Comparison of ENCODE assay signal across 1 cellular context in genomic region chr7:92809397-92810241, GRCh38.
TF ChIP-seq lines count a peak whose summit lies in the region.

No MANE protein-coding gene starts in this region.

TF ChIP-seq in K562, 482 proteins besides CTCF, POLR2A, EP300 and RAD21 (continued from another document and continues in another):
- TF ChIP-seq, protein P1, sequence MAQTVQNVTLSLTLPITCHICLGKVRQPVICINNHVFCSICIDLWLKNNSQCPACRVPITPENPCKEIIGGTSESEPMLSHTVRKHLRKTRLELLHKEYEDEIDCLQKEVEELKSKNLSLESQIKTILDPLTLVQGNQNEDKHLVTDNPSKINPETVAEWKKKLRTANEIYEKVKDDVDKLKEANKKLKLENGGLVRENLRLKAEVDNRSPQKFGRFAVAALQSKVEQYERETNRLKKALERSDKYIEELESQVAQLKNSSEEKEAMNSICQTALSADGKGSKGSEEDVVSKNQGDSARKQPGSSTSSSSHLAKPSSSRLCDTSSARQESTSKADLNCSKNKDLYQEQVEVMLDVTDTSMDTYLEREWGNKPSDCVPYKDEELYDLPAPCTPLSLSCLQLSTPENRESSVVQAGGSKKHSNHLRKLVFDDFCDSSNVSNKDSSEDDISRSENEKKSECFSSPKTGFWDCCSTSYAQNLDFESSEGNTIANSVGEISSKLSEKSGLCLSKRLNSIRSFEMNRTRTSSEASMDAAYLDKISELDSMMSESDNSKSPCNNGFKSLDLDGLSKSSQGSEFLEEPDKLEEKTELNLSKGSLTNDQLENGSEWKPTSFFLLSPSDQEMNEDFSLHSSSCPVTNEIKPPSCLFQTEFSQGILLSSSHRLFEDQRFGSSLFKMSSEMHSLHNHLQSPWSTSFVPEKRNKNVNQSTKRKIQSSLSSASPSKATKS (CRISPR knock-in tag; IDR thresholded peaks at IDR 0.05), result no peak
- no peak for TF ChIP-seq BRF1 (IDR thresholded peaks at IDR 0.05; ENCODE audit: borderline replicate concordance, extremely low read depth, insufficient read length)
- TF ChIP-seq ARID1B (IDR thresholded peaks at IDR 0.05), result peak; percentile 77
- peak; percentile 69; the same call in 1 of the 2 replicates for TF ChIP-seq SOX6 (IDR thresholded peaks at IDR 0.05)
- no peak for TF ChIP-seq RBM22 (IDR thresholded peaks at IDR 0.05; ENCODE audit: low read depth, low read length, poor library complexity, severe bottlenecking)
- no peak for TF ChIP-seq ZNF830 (CRISPR knock-in tag; IDR thresholded peaks at IDR 0.05)
- no peak; the same call in 1 of the 2 replicates for TF ChIP-seq SMARCA5 (IDR thresholded peaks at IDR 0.05)
- TF ChIP-seq SAFB (IDR thresholded peaks at IDR 0.05; ENCODE audit: borderline replicate concordance, low read depth, low read length), result no peak
- TF ChIP-seq POLR2AphosphoS2 (IDR thresholded peaks at IDR 0.05; ENCODE audit: low read length), result no peak
- TF ChIP-seq NFIC (IDR thresholded peaks at IDR 0.05), result peak; percentile 70
- no peak for TF ChIP-seq ZNF184 (CRISPR knock-in tag; IDR thresholded peaks at IDR 0.05)
- TF ChIP-seq, protein P2, sequence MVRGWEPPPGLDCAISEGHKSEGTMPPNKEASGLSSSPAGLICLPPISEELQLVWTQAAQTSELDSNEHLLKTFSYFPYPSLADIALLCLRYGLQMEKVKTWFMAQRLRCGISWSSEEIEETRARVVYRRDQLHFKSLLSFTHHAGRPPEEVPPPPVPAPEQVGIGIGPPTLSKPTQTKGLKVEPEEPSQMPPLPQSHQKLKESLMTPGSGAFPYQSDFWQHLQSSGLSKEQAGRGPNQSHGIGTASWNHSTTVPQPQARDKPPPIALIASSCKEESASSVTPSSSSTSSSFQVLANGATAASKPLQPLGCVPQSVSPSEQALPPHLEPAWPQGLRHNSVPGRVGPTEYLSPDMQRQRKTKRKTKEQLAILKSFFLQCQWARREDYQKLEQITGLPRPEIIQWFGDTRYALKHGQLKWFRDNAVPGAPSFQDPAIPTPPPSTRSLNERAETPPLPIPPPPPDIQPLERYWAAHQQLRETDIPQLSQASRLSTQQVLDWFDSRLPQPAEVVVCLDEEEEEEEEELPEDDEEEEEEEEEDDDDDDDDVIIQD (CRISPR knock-in tag; IDR thresholded peaks at IDR 0.05), result no peak
- TF ChIP-seq ARHGAP35 (IDR thresholded peaks at IDR 0.05; ENCODE audit: partially characterized antibody), result no peak
- TF ChIP-seq ZNF507 (tag; conservative IDR thresholded peaks at IDR 0.05), result no peak
- TF ChIP-seq, protein P3, sequence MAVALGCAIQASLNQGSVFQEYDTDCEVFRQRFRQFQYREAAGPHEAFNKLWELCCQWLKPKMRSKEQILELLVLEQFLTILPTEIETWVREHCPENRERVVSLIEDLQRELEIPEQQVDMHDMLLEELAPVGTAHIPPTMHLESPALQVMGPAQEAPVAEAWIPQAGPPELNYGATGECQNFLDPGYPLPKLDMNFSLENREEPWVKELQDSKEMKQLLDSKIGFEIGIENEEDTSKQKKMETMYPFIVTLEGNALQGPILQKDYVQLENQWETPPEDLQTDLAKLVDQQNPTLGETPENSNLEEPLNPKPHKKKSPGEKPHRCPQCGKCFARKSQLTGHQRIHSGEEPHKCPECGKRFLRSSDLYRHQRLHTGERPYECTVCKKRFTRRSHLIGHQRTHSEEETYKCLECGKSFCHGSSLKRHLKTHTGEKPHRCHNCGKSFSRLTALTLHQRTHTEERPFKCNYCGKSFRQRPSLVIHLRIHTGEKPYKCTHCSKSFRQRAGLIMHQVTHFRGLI (CRISPR knock-in tag; IDR thresholded peaks at IDR 0.05), result no peak
- TF ChIP-seq ZNF785 (CRISPR knock-in tag; IDR thresholded peaks at IDR 0.05), result no peak
- peak; percentile 52 for TF ChIP-seq TAF9B (IDR thresholded peaks at IDR 0.05; ENCODE audit: partially characterized antibody)
- TF ChIP-seq CCNT2 (IDR thresholded peaks at IDR 0.05; ENCODE audit: borderline replicate concordance, extremely low read depth, insufficient read length, low read depth, low read length), result no peak
- no peak for TF ChIP-seq ZNF197 (CRISPR knock-in tag; IDR thresholded peaks at IDR 0.05; ENCODE audit: low read depth)
- TF ChIP-seq XRCC5 (IDR thresholded peaks at IDR 0.05; ENCODE audit: low read depth, low read length), result no peak
- TF ChIP-seq NR2C1 (IDR thresholded peaks at IDR 0.05), result peak; percentile 43; the same call in 1 of the 2 replicates
- TF ChIP-seq NR2C1 (tag; IDR thresholded peaks at IDR 0.05), result peak; percentile 87
- no peak; a peak in 1 of 4 replicates for TF ChIP-seq ETV6 (IDR thresholded peaks at IDR 0.05; ENCODE audit: borderline replicate concordance in 1 of 2, low read depth in 2 of 2, low read length in 1 of 2)
- TF ChIP-seq ETV6 (CRISPR knock-in tag; IDR thresholded peaks at IDR 0.05; ENCODE audit: borderline replicate concordance), result no peak
- TF ChIP-seq ZFX (CRISPR knock-in tag; IDR thresholded peaks at IDR 0.05), result no peak
- TF ChIP-seq ATF2 (CRISPR knock-in tag; IDR thresholded peaks at IDR 0.05), result no peak
- TF ChIP-seq RAD51 (IDR thresholded peaks at IDR 0.05; ENCODE audit: borderline replicate concordance, low read depth), result no peak
- TF ChIP-seq ZBTB17 (CRISPR knock-in tag; IDR thresholded peaks at IDR 0.05), result 0 out of 2 replicates have a peak, but pooled peaks have one; percentile 38
- no peak for TF ChIP-seq ESRRB (CRISPR knock-in tag; IDR thresholded peaks at IDR 0.05; ENCODE audit: borderline replicate concordance)
- no peak for TF ChIP-seq ZNF41 (CRISPR knock-in tag; conservative IDR thresholded peaks at IDR 0.05)
- TF ChIP-seq SAP30 (IDR thresholded peaks at IDR 0.05; ENCODE audit: borderline replicate concordance, insufficient read depth, low read depth, low read length, poor library complexity, severe bottlenecking), result no peak
- TF ChIP-seq ZNF592 (IDR thresholded peaks at IDR 0.05), result peak; percentile 99
- no peak for TF ChIP-seq ZNF561 (CRISPR knock-in tag; conservative IDR thresholded peaks at IDR 0.05)
- TF ChIP-seq RFX1 (IDR thresholded peaks at IDR 0.05), result no peak
- TF ChIP-seq RBM14 (IDR thresholded peaks at IDR 0.05; ENCODE audit: borderline replicate concordance, insufficient read depth, low read depth, low read length), result no peak
- TF ChIP-seq PRPF4 (IDR thresholded peaks at IDR 0.05; ENCODE audit: insufficient read depth, low read depth, low read length, poor library complexity, severe bottlenecking), result no peak
- TF ChIP-seq ZNF57 (CRISPR knock-in tag; IDR thresholded peaks at IDR 0.05), result no peak
- TF ChIP-seq ZNF133 (CRISPR knock-in tag; IDR thresholded peaks at IDR 0.05), result no peak
- no peak for TF ChIP-seq SMC3 (conservative IDR thresholded peaks at IDR 0.05; ENCODE audit: insufficient read depth, low read depth, low read length)
- TF ChIP-seq NFRKB (IDR thresholded peaks at IDR 0.05; ENCODE audit: low read depth), result peak; percentile 71
- TF ChIP-seq, protein P4, sequence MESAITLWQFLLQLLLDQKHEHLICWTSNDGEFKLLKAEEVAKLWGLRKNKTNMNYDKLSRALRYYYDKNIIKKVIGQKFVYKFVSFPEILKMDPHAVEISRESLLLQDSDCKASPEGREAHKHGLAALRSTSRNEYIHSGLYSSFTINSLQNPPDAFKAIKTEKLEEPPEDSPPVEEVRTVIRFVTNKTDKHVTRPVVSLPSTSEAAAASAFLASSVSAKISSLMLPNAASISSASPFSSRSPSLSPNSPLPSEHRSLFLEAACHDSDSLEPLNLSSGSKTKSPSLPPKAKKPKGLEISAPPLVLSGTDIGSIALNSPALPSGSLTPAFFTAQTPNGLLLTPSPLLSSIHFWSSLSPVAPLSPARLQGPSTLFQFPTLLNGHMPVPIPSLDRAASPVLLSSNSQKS (CRISPR knock-in tag; IDR thresholded peaks at IDR 0.05), result no peak
- 0 out of 2 replicates have a peak, but pooled peaks have one; percentile 65 for TF ChIP-seq SREBF2 (CRISPR knock-in tag; IDR thresholded peaks at IDR 0.05)
- TF ChIP-seq HDAC1 (IDR thresholded peaks at IDR 0.05), result peak in 1 of 2 experiments; percentile 75; a peak in 2 of 4 replicates
- no peak for TF ChIP-seq KDM5B (IDR thresholded peaks at IDR 0.05; ENCODE audit: insufficient replicate concordance, low read depth, low read length)
- TF ChIP-seq FOXM1 (IDR thresholded peaks at IDR 0.05; ENCODE audit: low read depth), result peak; percentile 66
- TF ChIP-seq FOXM1 (CRISPR knock-in tag; IDR thresholded peaks at IDR 0.05; ENCODE audit: low read depth), result no peak
- no peak for TF ChIP-seq SLC30A9 (CRISPR knock-in tag; IDR thresholded peaks at IDR 0.05)
- TF ChIP-seq ILK (tag; IDR thresholded peaks at IDR 0.05; ENCODE audit: borderline replicate concordance, low read depth), result no peak
- TF ChIP-seq SIX5 (IDR thresholded peaks at IDR 0.05; ENCODE audit: borderline replicate concordance in 1 of 2, insufficient read depth in 1 of 2, low read depth in 1 of 2, low read length in 2 of 2), result no peak
- TF ChIP-seq ZNF175 (CRISPR knock-in tag; IDR thresholded peaks at IDR 0.05; ENCODE audit: low read depth), result peak; percentile 89
- TF ChIP-seq, protein P5, sequence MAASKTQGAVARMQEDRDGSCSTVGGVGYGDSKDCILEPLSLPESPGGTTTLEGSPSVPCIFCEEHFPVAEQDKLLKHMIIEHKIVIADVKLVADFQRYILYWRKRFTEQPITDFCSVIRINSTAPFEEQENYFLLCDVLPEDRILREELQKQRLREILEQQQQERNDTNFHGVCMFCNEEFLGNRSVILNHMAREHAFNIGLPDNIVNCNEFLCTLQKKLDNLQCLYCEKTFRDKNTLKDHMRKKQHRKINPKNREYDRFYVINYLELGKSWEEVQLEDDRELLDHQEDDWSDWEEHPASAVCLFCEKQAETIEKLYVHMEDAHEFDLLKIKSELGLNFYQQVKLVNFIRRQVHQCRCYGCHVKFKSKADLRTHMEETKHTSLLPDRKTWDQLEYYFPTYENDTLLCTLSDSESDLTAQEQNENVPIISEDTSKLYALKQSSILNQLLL (CRISPR knock-in tag; IDR thresholded peaks at IDR 0.05; ENCODE audit: borderline replicate concordance), result no peak
- TF ChIP-seq ZNF699 (CRISPR knock-in tag; IDR thresholded peaks at IDR 0.05; ENCODE audit: insufficient replicate concordance), result no peak
- TF ChIP-seq RFX5 (IDR thresholded peaks at IDR 0.05; ENCODE audit: low read depth, low read length), result no peak
- TF ChIP-seq MLLT1 (IDR thresholded peaks at IDR 0.05), result 0 out of 4 replicates have a peak, but pooled peaks of 1 of the 2 experiments have one; percentile 33
- no peak for TF ChIP-seq ZNF431 (CRISPR knock-in tag; IDR thresholded peaks at IDR 0.05)
- peak; percentile 70 for TF ChIP-seq ELF2 (CRISPR knock-in tag; IDR thresholded peaks at IDR 0.05)
- peak; percentile 73 for TF ChIP-seq CXXC5 (CRISPR knock-in tag; IDR thresholded peaks at IDR 0.05)
- no peak for TF ChIP-seq ZNF134 (CRISPR knock-in tag; conservative IDR thresholded peaks at IDR 0.05)
- no peak; the same call in 1 of the 2 replicates for TF ChIP-seq PTRF (tag; IDR thresholded peaks at IDR 0.05)
